Comparison of ENCODE assay signal across 14 cellular contexts in the genomic region with DNA sequence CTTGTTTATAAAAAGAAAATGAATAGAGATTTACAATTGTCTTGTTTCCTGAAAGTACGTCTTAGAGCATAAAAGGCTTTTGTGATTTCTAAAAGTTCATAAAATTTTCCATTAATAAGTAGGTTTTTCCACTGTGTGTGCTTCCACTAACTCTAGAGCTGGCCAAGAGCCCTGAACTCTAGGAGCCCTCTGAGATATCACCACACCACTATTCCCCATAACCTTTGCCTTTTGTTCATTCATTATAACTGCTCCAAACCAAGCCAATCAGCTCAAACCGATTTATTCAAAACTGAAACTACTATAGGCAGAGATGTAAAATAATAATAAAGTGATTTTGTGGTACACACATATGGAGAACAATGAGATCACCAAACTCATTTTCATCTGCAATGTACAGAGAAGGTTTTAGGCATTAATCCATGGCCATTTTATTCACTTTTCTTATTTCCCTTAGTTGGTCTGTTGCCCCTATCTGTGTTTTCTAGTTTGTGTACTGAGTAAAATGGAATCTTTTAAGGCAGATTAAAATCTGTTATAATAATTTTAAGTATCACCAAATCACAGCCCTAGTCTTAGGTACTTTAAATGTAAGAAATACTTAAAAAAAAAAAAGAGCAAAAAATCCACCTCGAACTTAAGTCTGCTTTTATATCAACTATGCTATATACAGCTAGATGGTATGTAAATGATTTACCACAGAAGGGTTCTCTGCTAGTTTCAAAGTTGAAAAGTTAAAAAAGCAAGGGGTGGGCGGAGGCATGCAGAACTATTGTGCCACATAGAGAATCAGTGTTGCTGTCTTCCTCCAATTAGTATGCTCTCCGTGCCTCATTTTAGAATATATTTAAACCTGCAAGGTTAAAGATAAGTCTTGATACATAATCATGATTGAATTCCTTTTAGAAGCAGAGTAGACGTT.
A peak's percentile ranks its signal among the peaks of the same experiment; 100 is the strongest.
DNase-seq lines count a peak whose midpoint lies in the region; ATAC-seq, FAIRE-seq and TF ChIP-seq lines count a peak whose summit lies in the region.
"Had no signal": no experiment of that assay in that cellular context is flagged by ENCODE, and none has a peak within 500 bp of the region (broad histone marks: within the 10 kb centered on the region; RNA-seq: fewer than 3 reads in every experiment).

No MANE protein-coding gene starts in this region.

- no peak overlapping the region for H3K4me2 ChIP-seq in HepG2 (ENCODE audit: low read depth, low read length)
- no peak overlapping the region for H3K4me2 ChIP-seq in endothelial cell of umbilical vein (ENCODE audit: insufficient read depth, low read length)

- no peaks in the 10 kb centered on the region for H3K36me3 ChIP-seq in liver (ENCODE audit: control insufficient read depth in 4 of 4, insufficient read depth in 3 of 4, low read depth in 1 of 4, low read length in 3 of 4)
- H3K36me3 ChIP-seq in HepG2 (replicated peaks in 1 of 2; ENCODE audit: control insufficient read depth in 1 of 2, insufficient read depth in 2 of 2, low read length in 2 of 2): no peaks in the 10 kb centered on the region
- no peaks in the 10 kb centered on the region for H3K36me3 ChIP-seq in endothelial cell of umbilical vein (ENCODE audit: control insufficient read depth in 2 of 2, extremely low read depth in 1 of 2, insufficient read depth in 2 of 2, low read length in 2 of 2)
- H3K36me3 ChIP-seq in WERI-Rb-1: no peaks in the 10 kb centered on the region

- H3K9me3 ChIP-seq in liver (ENCODE audit: control insufficient read depth in 4 of 4, low read length in 3 of 4) (no peaks in the 10 kb centered on the region), HepG2 (ENCODE audit: low read length) (no peaks in the 10 kb centered on the region), endothelial cell of umbilical vein (replicated peaks; ENCODE audit: control insufficient read depth, insufficient read depth, low read length) (no peaks in the 10 kb centered on the region), WERI-Rb-1 (ENCODE audit: severe bottlenecking) (no peaks in the 10 kb centered on the region)

- TF ChIP-seq CTCF in liver (IDR thresholded peaks at IDR 0.05; ENCODE audit: low read depth, low read length, missing input control): no peak
- TF ChIP-seq CTCF in HepG2 (CRISPR knock-in tag; IDR thresholded peaks at IDR 0.05): no peak
- no peak for TF ChIP-seq CTCF in endothelial cell of umbilical vein (IDR thresholded peaks at IDR 0.05; ENCODE audit: extremely low read depth in 1 of 2, insufficient read depth in 1 of 2, low read depth in 1 of 2, low read length in 2 of 2)
- TF ChIP-seq CTCF in WERI-Rb-1 (IDR thresholded peaks at IDR 0.05; ENCODE audit: low read depth, low read length): no peak

- in situ Hi-C loops in HepG2 (cut with HindIII; ENCODE audit: extremely low pct_ligation_motif_present, low pct_unique_long_range_greater_than_20kb): no loop called here

- H3K4me3 Mint-ChIP-seq in stimulated activated naive CD8-positive, alpha-beta T cell treated with anti-CD3 and anti-CD28 coated beads, Interleukin-15, Interleukin-2, amounts not matched to agents 100 ng/mL and 50 ng/mL, for 24 hours: no peak overlapping the region
- H3K4me3 Mint-ChIP-seq: H9 had no signal

- TF ChIP-seq EP300 in HepG2 (IDR thresholded peaks at IDR 0.05; ENCODE audit: low read depth in 2 of 2, low read length in 2 of 2) (no peak), HepG2 (CRISPR knock-in tag; IDR thresholded peaks at IDR 0.05; ENCODE audit: borderline replicate concordance) (no peak)

- dilution Hi-C loops in endothelial cell of umbilical vein (cut with MboI; ENCODE audit: extremely low pct_ligation_motif_present, low sequenced_read_pairs): no loop called here

- peaks cover 50% of the 10 kb centered on the region for H3K4me1 Mint-ChIP-seq in stimulated activated naive CD8-positive, alpha-beta T cell treated with anti-CD3 and anti-CD28 coated beads, Interleukin-15, Interleukin-2, amounts not matched to agents 100 ng/mL and 50 ng/mL, for 24 hours (ENCODE audit: low read depth)

- H3K9me3 Mint-ChIP-seq in stimulated activated naive CD8-positive, alpha-beta T cell treated with anti-CD3 and anti-CD28 coated beads, Interleukin-15, Interleukin-2, amounts not matched to agents 100 ng/mL and 50 ng/mL, for 24 hours: no peaks in the 10 kb centered on the region

- H3K27me3 ChIP-seq in liver (ENCODE audit: control insufficient read depth in 4 of 4, insufficient read depth in 4 of 4, low read length in 3 of 4): no peaks in the 10 kb centered on the region
- no peaks in the 10 kb centered on the region for H3K27me3 ChIP-seq in HepG2 (ENCODE audit: control insufficient read depth in 1 of 2, insufficient read depth in 2 of 2, low read length in 2 of 2)
- H3K27me3 ChIP-seq in endothelial cell of umbilical vein (ENCODE audit: control insufficient read depth in 2 of 2, insufficient read depth in 2 of 2, low read length in 2 of 2): no peaks in the 10 kb centered on the region
- no peaks in the 10 kb centered on the region for H3K27me3 ChIP-seq in WERI-Rb-1 (ENCODE audit: insufficient read depth, low read depth, severe bottlenecking)

- H3K79me2 ChIP-seq in HepG2 (ENCODE audit: insufficient read depth, low read length) (no peaks in the 10 kb centered on the region), endothelial cell of umbilical vein (ENCODE audit: control insufficient read depth, insufficient read depth, low read length) (no peaks in the 10 kb centered on the region)

- no peaks in the 10 kb centered on the region for H4K20me1 ChIP-seq in HepG2 (ENCODE audit: insufficient read depth, low read length)
- H4K20me1 ChIP-seq in endothelial cell of umbilical vein (replicated peaks; ENCODE audit: control insufficient read depth, extremely low read depth, insufficient read depth, low read length): no peaks in the 10 kb centered on the region

- FAIRE-seq in HepG2 (lab: Jason Lieb, UNC) (no peak), endothelial cell of umbilical vein (lab: Jason Lieb, UNC) (peak; percentile 56)
- FAIRE-seq: HTR-8/SVneo had no signal

- no TSS peak for BruUV-seq in HepG2 (replicated peaks; lab: Mats Ljungman, UMichigan)
- no TSS peak for BruUV-seq in endothelial cell of umbilical vein (replicated peaks; lab: Mats Ljungman, UMichigan)

- intact Hi-C loops in HepG2 (cut with micrococcal nuclease; ENCODE audit: unreplicated experiment) (no loop called here), endothelial cell of umbilical vein (cut with micrococcal nuclease) (no loop called here)

- H3K4me1 ChIP-seq in liver (ENCODE audit: control insufficient read depth in 4 of 4, insufficient read depth in 4 of 4, low read length in 3 of 4) (no peaks in the 10 kb centered on the region), HepG2 (ENCODE audit: insufficient read depth, low read length) (no peaks in the 10 kb centered on the region), endothelial cell of umbilical vein (ENCODE audit: control insufficient read depth, extremely low read depth, insufficient read depth, low read length) (no peaks in the 10 kb centered on the region)

- no peak overlapping the region for H3K9ac ChIP-seq in liver (ENCODE audit: low read depth in 1 of 2, low read length in 2 of 2)
- H3K9ac ChIP-seq in HepG2 (ENCODE audit: insufficient read depth, low read depth, low read length): no peak overlapping the region
- no peak overlapping the region for H3K9ac ChIP-seq in endothelial cell of umbilical vein (replicated peaks; ENCODE audit: extremely low read depth, insufficient read depth, low read length)

- TF ChIP-seq RAD21 in liver (IDR thresholded peaks at IDR 0.05) (no peak), HepG2 (CRISPR knock-in tag; IDR thresholded peaks at IDR 0.05) (no peak)

- DNase-seq in HepG2 (ENCODE audit: low spot score) (no peak), endothelial cell of umbilical vein (ENCODE audit: low read depth, low spot score) (peak; percentile 73), NCI-H1048 (lab: John Stamatoyannopoulos, UW) (no peak), WERI-Rb-1 (no peak)
- DNase-seq: H9; NCI-H187; NCI-H69; NK-92 treated with Interleukin-12 subunit alpha and Interleukin-12 subunit beta, amount 100 ng/mL, for 24 hours; SIG-M5 had no signal

- ATAC-seq in HepG2 (no peak), HG02798 (IDR thresholded peaks at IDR 0.05; ENCODE audit: poor library complexity, unreplicated experiment) (peak; percentile 36)

- WGBS in liver: 87% methylated on average over 6 of the region's 6 CpGs
- WGBS in HepG2 (ENCODE audit: low lambda C conversion rate): 59% methylated on average over 6 of the region's 6 CpGs

- CTCF ChIA-PET in HepG2 (lab: Yijun Ruan, JAX; ENCODE audit: low intra/inter-chr PET ratio, low total read pairs) (no interaction called here), endothelial cell of umbilical vein (lab: Charles Lee) (interaction anchor here (1.2 to 1.5 kb wide), 3 partner anchors 10 to 13 kb away, joined by 3 to 6 read pairs (median 4); no protein-coding TSS in a partner anchor)

- no peaks in the 10 kb centered on the region for H3K9me1 ChIP-seq in endothelial cell of umbilical vein (replicated peaks; ENCODE audit: control insufficient read depth, extremely low read depth, insufficient read depth, low read length)

- POLR2A ChIA-PET in HepG2 (lab: Yijun Ruan, JAX) (no interaction called here), endothelial cell of umbilical vein (lab: Charles Lee) (no interaction called here)

- H3K27ac ChIP-seq in liver (ENCODE audit: low read depth in 1 of 2, low read length in 2 of 2) (no peak overlapping the region), HepG2 (ENCODE audit: extremely low read length, insufficient read depth, low read length) (no peak overlapping the region), endothelial cell of umbilical vein (ENCODE audit: insufficient read depth, low read depth, low read length) (no peak overlapping the region), WERI-Rb-1 (no peak overlapping the region)
- H3K27ac ChIP-seq: HL-60 had no signal

- H3K36me3 Mint-ChIP-seq in stimulated activated naive CD8-positive, alpha-beta T cell treated with anti-CD3 and anti-CD28 coated beads, Interleukin-15, Interleukin-2, amounts not matched to agents 100 ng/mL and 50 ng/mL, for 24 hours (ENCODE audit: low read depth): peaks cover 23% of the 10 kb centered on the region

- H3K4me3 ChIP-seq in liver (ENCODE audit: low read depth in 1 of 3, low read length in 3 of 3) (no peak overlapping the region), HepG2 (replicated peaks in 1 of 3; ENCODE audit: insufficient read depth in 1 of 3, low read depth in 2 of 3, low read length in 3 of 3) (no peak overlapping the region), endothelial cell of umbilical vein (replicated peaks in 1 of 3; ENCODE audit: insufficient read depth in 1 of 3, low read depth in 1 of 3, low read length in 3 of 3) (no peak overlapping the region), WERI-Rb-1 (ENCODE audit: low read depth, low read length) (no peak overlapping the region)

- TF ChIP-seq POLR2A in HepG2 (IDR thresholded peaks at IDR 0.05; ENCODE audit: insufficient read depth in 1 of 2, low read depth in 2 of 2, low read length in 2 of 2) (no peak), endothelial cell of umbilical vein (IDR thresholded peaks at IDR 0.05; ENCODE audit: low read depth, low read length) (no peak)

- no peak overlapping the region for H2AFZ ChIP-seq in HepG2 (ENCODE audit: low read length)
- no peak overlapping the region for H2AFZ ChIP-seq in endothelial cell of umbilical vein (ENCODE audit: low read depth, low read length)

- H3K27ac Mint-ChIP-seq in stimulated activated naive CD8-positive, alpha-beta T cell treated with anti-CD3 and anti-CD28 coated beads, Interleukin-15, Interleukin-2, amounts not matched to agents 100 ng/mL and 50 ng/mL, for 24 hours: peak overlapping the region; percentile 38
- H3K27ac Mint-ChIP-seq: H9 had no signal

- no peaks in the 10 kb centered on the region for H3K27me3 Mint-ChIP-seq in stimulated activated naive CD8-positive, alpha-beta T cell treated with anti-CD3 and anti-CD28 coated beads, Interleukin-15, Interleukin-2, amounts not matched to agents 100 ng/mL and 50 ng/mL, for 24 hours
